ENCODE assay signal across 1 cellular context in genomic region chr19:55447421-55448174, GRCh38.
TF ChIP-seq lines count a peak whose summit lies in the region.

No MANE protein-coding gene starts in this region.

TF ChIP-seq in HepG2, 621 proteins besides CTCF, POLR2A, EP300 and RAD21:
- TF ChIP-seq, protein P1, sequence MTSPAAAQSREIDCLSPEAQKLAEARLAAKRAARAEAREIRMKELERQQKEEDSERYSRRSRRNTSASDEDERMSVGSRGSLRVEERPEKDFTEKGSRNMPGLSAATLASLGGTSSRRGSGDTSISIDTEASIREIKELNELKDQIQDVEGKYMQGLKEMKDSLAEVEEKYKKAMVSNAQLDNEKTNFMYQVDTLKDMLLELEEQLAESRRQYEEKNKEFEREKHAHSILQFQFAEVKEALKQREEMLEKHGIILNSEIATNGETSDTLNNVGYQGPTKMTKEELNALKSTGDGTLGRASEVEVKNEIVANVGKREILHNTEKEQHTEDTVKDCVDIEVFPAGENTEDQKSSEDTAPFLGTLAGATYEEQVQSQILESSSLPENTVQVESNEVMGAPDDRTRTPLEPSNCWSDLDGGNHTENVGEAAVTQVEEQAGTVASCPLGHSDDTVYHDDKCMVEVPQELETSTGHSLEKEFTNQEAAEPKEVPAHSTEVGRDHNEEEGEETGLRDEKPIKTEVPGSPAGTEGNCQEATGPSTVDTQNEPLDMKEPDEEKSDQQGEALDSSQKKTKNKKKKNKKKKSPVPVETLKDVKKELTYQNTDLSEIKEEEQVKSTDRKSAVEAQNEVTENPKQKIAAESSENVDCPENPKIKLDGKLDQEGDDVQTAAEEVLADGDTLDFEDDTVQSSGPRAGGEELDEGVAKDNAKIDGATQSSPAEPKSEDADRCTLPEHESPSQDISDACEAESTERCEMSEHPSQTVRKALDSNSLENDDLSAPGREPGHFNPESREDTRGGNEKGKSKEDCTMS (CRISPR knock-in tag; conservative IDR thresholded peaks at IDR 0.05), result no peak
- no peak for TF ChIP-seq MED8 (CRISPR knock-in tag; IDR thresholded peaks at IDR 0.05; ENCODE audit: insufficient replicate concordance)
- peak; percentile 50; the same call in 1 of the 2 replicates for TF ChIP-seq ZMYM3 (CRISPR knock-in tag; IDR thresholded peaks at IDR 0.05)
- TF ChIP-seq ZNF687 (CRISPR knock-in tag; IDR thresholded peaks at IDR 0.05), result peak; percentile 21; the same call in 1 of the 2 replicates
- TF ChIP-seq, protein P2, sequence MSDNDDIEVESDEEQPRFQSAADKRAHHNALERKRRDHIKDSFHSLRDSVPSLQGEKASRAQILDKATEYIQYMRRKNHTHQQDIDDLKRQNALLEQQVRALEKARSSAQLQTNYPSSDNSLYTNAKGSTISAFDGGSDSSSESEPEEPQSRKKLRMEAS (IDR thresholded peaks at IDR 0.05), result peak; percentile 44; the same call in 1 of the 2 replicates
- peak; percentile 32; the same call in 1 of the 3 replicates for TF ChIP-seq MXI1 (IDR thresholded peaks at IDR 0.05; ENCODE audit: borderline replicate concordance, low read depth, low read length)
- TF ChIP-seq ZNF646 (CRISPR knock-in tag; IDR thresholded peaks at IDR 0.05), result peak; percentile 96
TF ChIP-seq in HepG2: peak in this region for 5.
